ENCODE assay signal across 10 cellular contexts in genomic region chr2:219252084-219252483, GRCh38. TPM values are rescaled to one million over a fixed set of nuclear protein-coding genes. Genes with fewer than 3 reads are reported as not detected.
DNase-seq lines count a peak whose midpoint lies in the region; ATAC-seq, FAIRE-seq and TF ChIP-seq lines count a peak whose summit lies in the region.
"Had no signal": no experiment of that assay in that cellular context is flagged by ENCODE, and none has a peak within 500 bp of the region (broad histone marks: within the 10 kb centered on the region; RNA-seq: fewer than 3 reads in every experiment).

No MANE protein-coding gene starts in this region.

- H3K27ac ChIP-seq in A549, result peak overlapping the region; percentile 90
- H3K27ac ChIP-seq in mucosa of rectum (ENCODE audit: low read depth in 2 of 2, low read length in 2 of 2), result peak overlapping the region in 1 of 2 donors; percentile 89

- H3K9ac ChIP-seq in mucosa of rectum (ENCODE audit: low read depth in 1 of 2, low read length in 2 of 2), result peak overlapping the region in 1 of 2 donors; percentile 86

- POLR2A ChIA-PET in A549 (lab: Yijun Ruan, JAX), result interaction anchor here (0.5 to 4.5 kb wide), 7 partner anchors 22 to 60 kb away, joined by 4 to 65 read pairs (median 6); partner anchors contain the start of genes ANKZF1, ATG9A and DNAJB2

- peak overlapping the region; percentile 96 for H3K4me2 ChIP-seq in A549

- H3K4me3 ChIP-seq in A549 (peak overlapping the region; percentile 71), LNCaP clone FGC (ENCODE audit: low read depth, low read length) (peak overlapping the region; percentile 84), mucosa of rectum (ENCODE audit: low read length in 2 of 2) (peak overlapping the region; percentile 68 to 89)

- TF ChIP-seq POLR2A in A549 (IDR thresholded peaks at IDR 0.05; ENCODE audit: low read length) (no peak), GM18505 (IDR thresholded peaks at IDR 0.05; ENCODE audit: borderline replicate concordance, extremely low read depth, insufficient read depth, insufficient read length) (no peak)

- H3K9me3 Mint-ChIP-seq in activated naive CD4-positive, alpha-beta T cell treated with anti-CD3 and anti-CD28 coated beads, Interleukin-2, amount 50 U/mL, for 72 hours, result no peaks in the 10 kb centered on the region

- WGBS in A549 (ENCODE audit: missing lambda C conversion rate), result 46% methylated on average over 4 of the region's 5 CpGs

- CTCF ChIA-PET in A549 (lab: Yijun Ruan, JAX), result interaction anchor here (0.6 to 12.6 kb wide), 10 partner anchors 13 to 278 kb away, joined by 3 to 241 read pairs (median 4); partner anchors contain the start of genes ANKZF1, ATG9A, CNPPD1 and DNAJB2

- ATAC-seq in A549 (no peak), HG03045 (IDR thresholded peaks at IDR 0.05; ENCODE audit: unreplicated experiment) (no peak), GM18505 (IDR thresholded peaks at IDR 0.05; ENCODE audit: unreplicated experiment) (no peak)
- ATAC-seq in activated naive CD4-positive, alpha-beta T cell treated with anti-CD3 and anti-CD28 coated beads, Interleukin-2, amount 50 U/mL, for 72 hours, result no peak

- H3K36me3 ChIP-seq in mucosa of rectum (ENCODE audit: control insufficient read depth in 2 of 2, insufficient read depth in 2 of 2, low read length in 2 of 2), result peaks cover 17 to 26% of the 10 kb centered on the region in 2 donors

- peak overlapping the region; percentile 91 to 97 for H3K27ac Mint-ChIP-seq in activated naive CD4-positive, alpha-beta T cell treated with anti-CD3 and anti-CD28 coated beads, Interleukin-2, amount 50 U/mL, for 72 hours

- TF ChIP-seq RAD21 in A549 (conservative IDR thresholded peaks at IDR 0.05 in 1 of 2, IDR thresholded peaks at IDR 0.05 in 1 of 2), result no peak

- TF ChIP-seq EP300 in A549 (IDR thresholded peaks at IDR 0.05), result no peak

- FAIRE-seq in A549 (lab: Jason Lieb, UNC), result no peak

- DNase-seq in A549 (ENCODE audit: low read depth in 1 of 2, low spot score in 1 of 2) (no peak), LNCaP clone FGC (ENCODE audit: low read depth) (no peak), OCI-M1 (lab: John Stamatoyannopoulos, UW) (no peak), HUDEP-2 (lab: John Stamatoyannopoulos, UW; ENCODE audit: unreplicated experiment in 76 of 76) (no peak)
- DNase-seq in activated naive CD4-positive, alpha-beta T cell treated with anti-CD3 and anti-CD28 coated beads, Interleukin-2, amount 50 U/mL, for 72 hours (ENCODE audit: low spot score in 2 of 2), result peak in 1 of 2 donors; percentile 20

- H3K9me3 ChIP-seq in A549, result no peaks in the 10 kb centered on the region
- no peaks in the 10 kb centered on the region for H3K9me3 ChIP-seq in mucosa of rectum (ENCODE audit: control insufficient read depth in 2 of 2, low read length in 2 of 2)

- no peaks in the 10 kb centered on the region for H3K27me3 ChIP-seq in mucosa of rectum (ENCODE audit: control insufficient read depth in 2 of 2, insufficient read depth in 2 of 2, low read length in 2 of 2)

- TF ChIP-seq CTCF in A549 (IDR thresholded peaks at IDR 0.05) (no peak), LNCaP clone FGC (IDR thresholded peaks at IDR 0.05; ENCODE audit: control insufficient read depth, extremely low read depth, insufficient read depth) (no peak)

- H3K36me3 Mint-ChIP-seq in activated naive CD4-positive, alpha-beta T cell treated with anti-CD3 and anti-CD28 coated beads, Interleukin-2, amount 50 U/mL, for 72 hours, result peaks cover 39 to 43% of the 10 kb centered on the region in 2 donors

- H3K4me1 ChIP-seq in A549, result peaks cover 56% of the 10 kb centered on the region
- H3K4me1 ChIP-seq in mucosa of rectum (ENCODE audit: control insufficient read depth in 2 of 2, insufficient read depth in 2 of 2, low read length in 2 of 2), result peaks cover 58 to 63% of the 10 kb centered on the region in 2 donors

TF ChIP-seq in A549, 52 proteins besides CTCF, POLR2A, EP300 and RAD21:
- no peak for TF ChIP-seq ZC3H11A (IDR thresholded peaks at IDR 0.05)
- no peak for TF ChIP-seq KDM1A (IDR thresholded peaks at IDR 0.05; ENCODE audit: low read depth)
- no peak for TF ChIP-seq HEYL (CRISPR knock-in tag; IDR thresholded peaks at IDR 0.05)
- no peak for TF ChIP-seq FOXS1 (CRISPR knock-in tag; IDR thresholded peaks at IDR 0.05)
- TF ChIP-seq CEBPB (IDR thresholded peaks at IDR 0.05), result no peak
- TF ChIP-seq ESRRA (IDR thresholded peaks at IDR 0.05; ENCODE audit: borderline replicate concordance, low read length), result no peak
- no peak for TF ChIP-seq RCOR1 (IDR thresholded peaks at IDR 0.05; ENCODE audit: low read depth, low read length)
- TF ChIP-seq RFX5 (IDR thresholded peaks at IDR 0.05), result no peak

RNA-seq across cellular contexts. Expression of gene TUBA4B, which starts 1.0 kb away (rescaled TPM):
- 0.94 and 1.3 TPM in 2 replicates for polyA plus RNA-seq in A549 (2011; rRNA removed)
- 1.1 and 1.3 TPM in 2 replicates for polyA plus RNA-seq in A549 (2012; cell fraction: cytosol; rRNA removed)
- polyA plus RNA-seq in A549 (2012; cell fraction: nucleus; rRNA removed), result 0.73 and 0.80 TPM in 2 replicates
- polyA plus RNA-seq in A549 (2017; fragmentation: RNase III; extraction: RNeasy Plus Mini Kit Qiagen cat#74134 plus additional on column Dnase treatment), result 0.55 to 0.73 TPM (median 0.71 TPM) in 3 replicates
- polyA minus RNA-seq in A549 (2011; rRNA and poly(A)+ RNA removed), result 1.2 and 1.5 TPM in 2 replicates
- not detected for total RNA-seq in activated naive CD4-positive, alpha-beta T cell treated with anti-CD3 and anti-CD28 coated beads, Interleukin-2, amount 50 U/mL, for 72 hours
- total RNA-seq: fibroblast of villous mesenchyme, SK-MEL-5 had no signal

RNA-seq across cellular contexts. Expression of gene TUBA4A, which starts 1.6 kb away (rescaled TPM):
- 222 and 251 TPM in 2 replicates for polyA plus RNA-seq in A549 (2011; rRNA removed)
- 659 and 665 TPM in 2 replicates for polyA plus RNA-seq in A549 (2012; cell fraction: cytosol; rRNA removed)
- polyA plus RNA-seq in A549 (2012; cell fraction: nucleus; rRNA removed), result 919 and 1,052 TPM in 2 replicates
- 450 to 495 TPM (median 462 TPM) in 3 replicates for polyA plus RNA-seq in A549 (2017; fragmentation: RNase III; extraction: RNeasy Plus Mini Kit Qiagen cat#74134 plus additional on column Dnase treatment)
- polyA minus RNA-seq in A549 (2011; rRNA and poly(A)+ RNA removed), result 153 and 170 TPM in 2 replicates
- 100 to 1,000 TPM; 240 to 410 TPM for total RNA-seq in activated naive CD4-positive, alpha-beta T cell treated with anti-CD3 and anti-CD28 coated beads, Interleukin-2, amount 50 U/mL, for 72 hours
- total RNA-seq: SK-MEL-5 had no signal

RNA-seq across cellular contexts. Expression of gene STK16, which starts 6.8 kb away (rescaled TPM):
- polyA plus RNA-seq in A549 (2011; rRNA removed) (43.3 and 53.0 TPM in 2 replicates), A549 (2017; fragmentation: RNase III; extraction: RNeasy Plus Mini Kit Qiagen cat#74134 plus additional on column Dnase treatment) (36.9 to 40.4 TPM (median 37.0 TPM) in 3 replicates)
- 44.5 and 50.2 TPM in 2 replicates for polyA plus RNA-seq in A549 (2012; cell fraction: cytosol; rRNA removed)
- polyA plus RNA-seq in A549 (2012; cell fraction: nucleus; rRNA removed), result 41.5 and 54.5 TPM in 2 replicates
- polyA minus RNA-seq in A549 (2011; rRNA and poly(A)+ RNA removed), result 76.4 and 80.4 TPM in 2 replicates
- total RNA-seq in activated naive CD4-positive, alpha-beta T cell treated with anti-CD3 and anti-CD28 coated beads, Interleukin-2, amount 50 U/mL, for 72 hours, result 10 to 100 TPM; 25.8 to 36.9 TPM

RNA-seq across cellular contexts. Expression of gene GLB1L, which starts 6.8 kb away (rescaled TPM):
- polyA plus RNA-seq in A549 (2011; rRNA removed) (8.7 and 10.0 TPM in 2 replicates), A549 (2017; fragmentation: RNase III; extraction: RNeasy Plus Mini Kit Qiagen cat#74134 plus additional on column Dnase treatment) (5.8 to 8.0 TPM (median 5.9 TPM) in 3 replicates)
- 6.2 and 6.5 TPM in 2 replicates for polyA plus RNA-seq in A549 (2012; cell fraction: cytosol; rRNA removed)
- 10.5 and 12.2 TPM in 2 replicates for polyA plus RNA-seq in A549 (2012; cell fraction: nucleus; rRNA removed)
- polyA minus RNA-seq in A549 (2011; rRNA and poly(A)+ RNA removed), result 7.2 and 9.3 TPM in 2 replicates
- total RNA-seq in activated naive CD4-positive, alpha-beta T cell treated with anti-CD3 and anti-CD28 coated beads, Interleukin-2, amount 50 U/mL, for 72 hours, result 1 to 10 TPM; 2.7 to 6.1 TPM

RNA-seq across cellular contexts. Expression of gene ANKZF1, which starts 22.5 kb away (rescaled TPM):
- polyA plus RNA-seq in A549 (2011; rRNA removed) (29.5 and 30.3 TPM in 2 replicates), A549 (2017; fragmentation: RNase III; extraction: RNeasy Plus Mini Kit Qiagen cat#74134 plus additional on column Dnase treatment) (17.7 to 25.1 TPM (median 23.2 TPM) in 3 replicates)
- polyA plus RNA-seq in A549 (2012; cell fraction: cytosol; rRNA removed), result 12.3 and 14.2 TPM in 2 replicates
- 67.6 and 87.1 TPM in 2 replicates for polyA plus RNA-seq in A549 (2012; cell fraction: nucleus; rRNA removed)
- polyA minus RNA-seq in A549 (2011; rRNA and poly(A)+ RNA removed), result 25.2 and 26.1 TPM in 2 replicates
- 100 to 1,000 TPM; 168 to 178 TPM for total RNA-seq in activated naive CD4-positive, alpha-beta T cell treated with anti-CD3 and anti-CD28 coated beads, Interleukin-2, amount 50 U/mL, for 72 hours
